In the genomic region with DNA sequence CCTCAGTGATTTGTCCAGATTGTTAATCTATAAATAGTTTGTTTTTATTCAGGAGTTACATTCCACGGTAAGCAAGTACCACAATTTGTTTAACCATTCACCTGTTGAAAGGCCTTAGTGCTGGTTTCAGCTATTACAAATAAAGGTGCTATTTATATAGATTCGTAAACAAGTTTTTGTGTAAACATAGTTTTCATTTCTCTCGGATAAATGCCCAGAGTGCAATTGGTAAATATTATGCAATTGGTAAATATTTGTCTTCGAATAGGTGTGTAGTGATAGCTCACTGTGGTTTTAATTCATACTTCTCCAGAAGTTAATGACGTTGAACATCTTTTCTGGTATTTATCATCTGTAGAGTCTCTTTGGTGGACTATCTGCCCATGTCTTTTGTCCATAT, we compare ENCODE assay signal across 15 cellular contexts.
A peak's percentile ranks its signal among the peaks of the same experiment; 100 is the strongest.
DNase-seq lines count a peak whose midpoint lies in the region; ATAC-seq, FAIRE-seq and TF ChIP-seq lines count a peak whose summit lies in the region.
"Had no signal": no experiment of that assay in that cellular context is flagged by ENCODE, and none has a peak within 500 bp of the region (broad histone marks: within the 10 kb centered on the region; RNA-seq: fewer than 3 reads in every experiment).

No MANE protein-coding gene starts in this region.

- no peak for TF ChIP-seq RAD21 in A549 (conservative IDR thresholded peaks at IDR 0.05 in 1 of 2, IDR thresholded peaks at IDR 0.05 in 1 of 2)

- WGBS in A549 (ENCODE audit: missing lambda C conversion rate): 4% methylated on average over 5 of the region's 5 CpGs

- no peaks in the 10 kb centered on the region for H3K36me3 ChIP-seq in right atrium auricular region

- no peaks in the 10 kb centered on the region for H3K27me3 ChIP-seq in right atrium auricular region

- no peak for ATAC-seq in A549
- ATAC-seq in left lobe of liver: peak; percentile 33
- ATAC-seq: CD8-positive, alpha-beta T cell; Right ventricle myocardium inferior had no signal

- POLR2A ChIA-PET in A549 (lab: Yijun Ruan, JAX): no interaction called here

- TF ChIP-seq EP300 in A549 (IDR thresholded peaks at IDR 0.05): no peak; a peak in 1 of 5 replicates

- FAIRE-seq in A549 (lab: Jason Lieb, UNC): no peak
- FAIRE-seq: D721Med had no signal

- H3K4me1 ChIP-seq in A549 (peaks cover 28% of the 10 kb centered on the region), right atrium auricular region (peaks cover 0 to 5% of the 10 kb centered on the region in 2 donors)

- H3K27ac ChIP-seq in A549: no peak overlapping the region
- no peak overlapping the region for H3K27ac ChIP-seq in right atrium auricular region
- H3K27ac ChIP-seq: SK-N-MC had no signal

- TF ChIP-seq CTCF in A549 (IDR thresholded peaks at IDR 0.05) (no peak), right atrium auricular region (IDR thresholded peaks at IDR 0.05) (no peak)

- no peak for TF ChIP-seq POLR2A in A549 (IDR thresholded peaks at IDR 0.05; ENCODE audit: low read length)

- peaks cover 4% of the 10 kb centered on the region; the same call in 1 of the 3 replicates for H3K9me3 ChIP-seq in A549
- no peaks in the 10 kb centered on the region for H3K9me3 ChIP-seq in right atrium auricular region

- CTCF ChIA-PET in A549 (lab: Yijun Ruan, JAX): no interaction called here

- H3K4me2 ChIP-seq in A549: peak overlapping the region; percentile 21; the same call in 2 of the 3 replicates

- H3K4me3 ChIP-seq in A549 (no peak overlapping the region), right atrium auricular region (no peak overlapping the region)
- H3K4me3 ChIP-seq: SK-N-MC had no signal

- DNase-seq in A549 (ENCODE audit: low read depth in 1 of 2, low spot score in 1 of 2) (peak in 1 of 2 experiments; percentile 16), DMS53 treated with DMSO at 0.1 percent for 48 hours (lab: John Stamatoyannopoulos, UW; ENCODE audit: unreplicated experiment) (peak; percentile 100), NCI-H748 treated with DMSO at 0.1 percent for 48 hours (lab: John Stamatoyannopoulos, UW) (peak; percentile 53), left lobe of liver (ENCODE audit: low spot score) (no peak), DMS 273 treated with DMSO at 0.1 percent for 48 hours (lab: John Stamatoyannopoulos, UW) (no peak), right atrium auricular region (ENCODE audit: low spot score) (no peak)
- no peak for DNase-seq in activated effector memory CD4-positive, alpha-beta T cell treated with anti-CD3 and anti-CD28 coated beads, Interleukin-2, amount 50 U/mL, for 16 hours
- DNase-seq: CD8-positive, alpha-beta T cell; EL; NCI-H1436 treated with DMSO at 0.1 percent for 48 hours; NCI-H524; T-helper 1 cell had no signal

TF ChIP-seq in A549, 52 proteins besides CTCF, POLR2A, EP300 and RAD21:
- TF ChIP-seq JUNB (IDR thresholded peaks at IDR 0.05): peak; percentile 53; the same call in 1 of the 2 replicates
- no peak for TF ChIP-seq MAZ (IDR thresholded peaks at IDR 0.05; ENCODE audit: borderline replicate concordance, low read depth, low read length)
- TF ChIP-seq HOXB5 (CRISPR knock-in tag; IDR thresholded peaks at IDR 0.05): no peak
- TF ChIP-seq HDAC2 (IDR thresholded peaks at IDR 0.05): no peak
- TF ChIP-seq, protein P1, sequence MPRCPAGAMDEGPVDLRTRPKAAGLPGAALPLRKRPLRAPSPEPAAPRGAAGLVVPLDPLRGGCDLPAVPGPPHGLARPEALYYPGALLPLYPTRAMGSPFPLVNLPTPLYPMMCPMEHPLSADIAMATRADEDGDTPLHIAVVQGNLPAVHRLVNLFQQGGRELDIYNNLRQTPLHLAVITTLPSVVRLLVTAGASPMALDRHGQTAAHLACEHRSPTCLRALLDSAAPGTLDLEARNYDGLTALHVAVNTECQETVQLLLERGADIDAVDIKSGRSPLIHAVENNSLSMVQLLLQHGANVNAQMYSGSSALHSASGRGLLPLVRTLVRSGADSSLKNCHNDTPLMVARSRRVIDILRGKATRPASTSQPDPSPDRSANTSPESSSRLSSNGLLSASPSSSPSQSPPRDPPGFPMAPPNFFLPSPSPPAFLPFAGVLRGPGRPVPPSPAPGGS (IDR thresholded peaks at IDR 0.05): peak; percentile 36; the same call in 1 of the 3 replicates
- no peak for TF ChIP-seq HOXA7 (CRISPR knock-in tag; IDR thresholded peaks at IDR 0.05)
- TF ChIP-seq JUN (IDR thresholded peaks at IDR 0.05): peak in 1 of 2 experiments; percentile 31; a peak in 1 of 5 replicates
- TF ChIP-seq EHF (CRISPR knock-in tag; IDR thresholded peaks at IDR 0.05): no peak
- peak; percentile 64 to 73 for TF ChIP-seq CEBPB (IDR thresholded peaks at IDR 0.05)
- no peak for TF ChIP-seq FOSL2 (IDR thresholded peaks at IDR 0.05)
- peak; percentile 30; the same call in 1 of the 2 replicates for TF ChIP-seq FOSL2 (CRISPR knock-in tag; IDR thresholded peaks at IDR 0.05)

Comparison
In these comparisons a context has a peak if more than half of its experiments do, and no peak if none do; other contexts are left out.
1. DNase-seq: peak in DMS53 treated with DMSO at 0.1 percent for 48 hours (single experiment) and NCI-H748 treated with DMSO at 0.1 percent for 48 hours (single experiment); none in left lobe of liver (single experiment), DMS 273 treated with DMSO at 0.1 percent for 48 hours (single experiment), right atrium auricular region (single experiment) and activated effector memory CD4-positive, alpha-beta T cell treated with anti-CD3 and anti-CD28 coated beads, Interleukin-2, amount 50 U/mL, for 16 hours (single experiment).